In genomic region chr18:36307513-36307912, GRCh38 we compare ENCODE assay signal across 20 cellular contexts. TPM values are rescaled to one million over a fixed set of nuclear protein-coding genes. Genes with fewer than 3 reads are reported as not detected.
DNase-seq lines count a peak whose midpoint lies in the region; ATAC-seq, FAIRE-seq and TF ChIP-seq lines count a peak whose summit lies in the region.
"Had no signal": no experiment of that assay in that cellular context is flagged by ENCODE, and none has a peak within 500 bp of the region (broad histone marks: within the 10 kb centered on the region; RNA-seq: fewer than 3 reads in every experiment).

No MANE protein-coding gene starts in this region.

- no peaks in the 10 kb centered on the region for H3K36me3 Mint-ChIP-seq in activated CD8-positive, alpha-beta T cell treated with anti-CD3 and anti-CD28 coated beads for 36 hours (ENCODE audit: low read depth)
- H3K36me3 Mint-ChIP-seq: CD8-positive, alpha-beta T cell had no signal

- no peaks in the 10 kb centered on the region for H3K9me3 Mint-ChIP-seq in activated CD8-positive, alpha-beta T cell treated with anti-CD3 and anti-CD28 coated beads for 36 hours
- H3K9me3 Mint-ChIP-seq: CD8-positive, alpha-beta T cell; H9 had no signal

- POLR2A ChIA-PET in activated CD8-positive, alpha-beta T cell treated with anti-CD3 and anti-CD28 coated beads for 36 hours (lab: Charles Lee) = no interaction called here

- H3K27me3 Mint-ChIP-seq in activated CD8-positive, alpha-beta T cell treated with anti-CD3 and anti-CD28 coated beads for 36 hours = peaks cover 29% of the 10 kb centered on the region

- H3K4me1 ChIP-seq in RWPE2 (ENCODE audit: insufficient read depth, poor library complexity, severe bottlenecking) (peaks cover 51% of the 10 kb centered on the region), smooth muscle cell (ENCODE audit: low read depth) (peaks cover 16% of the 10 kb centered on the region)
- H3K4me1 ChIP-seq: BLaER1 treated with 17β-estradiol and CSF1 and Interleukin-3, amounts not matched to agents 10 nM and 100 nM; Peyer's patch had no signal

- H3K27ac Mint-ChIP-seq in activated CD8-positive, alpha-beta T cell treated with anti-CD3 and anti-CD28 coated beads for 36 hours = no peak overlapping the region
- H3K27ac Mint-ChIP-seq: CD8-positive, alpha-beta T cell; H9 had no signal

- intact Hi-C loops in activated CD8-positive, alpha-beta T cell treated with anti-CD3 and anti-CD28 coated beads for 36 hours (cut with micrococcal nuclease) = loop anchor here (10.0 kb wide), 1 partner anchor 267 kb away; no protein-coding TSS in a partner anchor

- peaks cover 8% of the 10 kb centered on the region for H3F3A ChIP-seq in smooth muscle cell (ENCODE audit: low read depth)

- H3K36me3 ChIP-seq in RWPE2 (ENCODE audit: low read depth) (no peaks in the 10 kb centered on the region), smooth muscle cell (ENCODE audit: low read depth) (no peaks in the 10 kb centered on the region)
- H3K36me3 ChIP-seq: BLaER1 treated with 17β-estradiol and CSF1 and Interleukin-3, amounts not matched to agents 10 nM and 100 nM; Peyer's patch had no signal

- FAIRE-seq in GM12891 (lab: Jason Lieb, UNC) = peak; percentile 40
- FAIRE-seq: A549, HepG2 had no signal

- H2AFZ ChIP-seq in smooth muscle cell (ENCODE audit: low read depth) = no peak overlapping the region

- H3K79me2 ChIP-seq in smooth muscle cell (ENCODE audit: low read depth) = peaks cover 46% of the 10 kb centered on the region

- no peak overlapping the region for H3K9ac ChIP-seq in smooth muscle cell (ENCODE audit: low read depth)
- H3K9ac ChIP-seq: BLaER1 treated with 17β-estradiol and CSF1 and Interleukin-3, amounts not matched to agents 10 nM and 100 nM; SK-N-SH had no signal

- H3K27ac ChIP-seq in RWPE2 (ENCODE audit: poor library complexity, severe bottlenecking) = peak overlapping the region; percentile 99
- H3K27ac ChIP-seq in smooth muscle cell (ENCODE audit: low read depth) = peak overlapping the region; percentile 9
- H3K27ac ChIP-seq: BLaER1 treated with 17β-estradiol and CSF1 and Interleukin-3, amounts not matched to agents 10 nM and 100 nM; Peyer's patch had no signal

- TF ChIP-seq POLR2A in GM12891 (IDR thresholded peaks at IDR 0.05; ENCODE audit: low read depth, low read length) = no peak

- DNase-seq in GM12891 (ENCODE audit: insufficient read length, low spot score) (no peak), RWPE2 (ENCODE audit: low spot score) (no peak), kidney glomerular epithelial cell (lab: John Stamatoyannopoulos, UW) (peak; percentile 8), smooth muscle cell (lab: John Stamatoyannopoulos, UW; ENCODE audit: unreplicated experiment) (no peak), medulla oblongata (ENCODE audit: extremely low spot score) (no peak), DMS79 (lab: John Stamatoyannopoulos, UW) (no peak)
- DNase-seq in activated CD8-positive, alpha-beta T cell treated with anti-CD3 and anti-CD28 coated beads for 36 hours = no peak
- DNase-seq: CD8-positive, alpha-beta T cell; H9; KG1; NCI-H1417 treated with DMSO at 0.1 percent for 48 hours; NCI-H1930; NCI-H345; NCI-H524 treated with DMSO at 0.1 percent for 48 hours; Peyer's patch; Right ventricle myocardium superior; SK-N-SH had no signal

- H3K4me3 ChIP-seq in RWPE2 (ENCODE audit: severe bottlenecking) (no peak overlapping the region), smooth muscle cell (no peak overlapping the region)
- H3K4me3 ChIP-seq: A549; BLaER1 treated with 17β-estradiol and CSF1 and Interleukin-3, amounts not matched to agents 10 nM and 100 nM; Peyer's patch had no signal

- TF ChIP-seq CTCF in RWPE2 (IDR thresholded peaks at IDR 0.05; ENCODE audit: poor library complexity, severe bottlenecking) (no peak), smooth muscle cell (IDR thresholded peaks at IDR 0.05; ENCODE audit: borderline replicate concordance, insufficient read depth, poor library complexity, severe bottlenecking) (no peak)
- no peak for TF ChIP-seq CTCF in activated CD8-positive, alpha-beta T cell treated with anti-CD3 and anti-CD28 coated beads for 36 hours (IDR thresholded peaks at IDR 0.05)

- H4K20me1 ChIP-seq in smooth muscle cell (ENCODE audit: low read depth) = no peaks in the 10 kb centered on the region
- H4K20me1 ChIP-seq: BLaER1 treated with 17β-estradiol and CSF1 and Interleukin-3, amounts not matched to agents 10 nM and 100 nM had no signal

- no peaks in the 10 kb centered on the region for H3K4me1 Mint-ChIP-seq in activated CD8-positive, alpha-beta T cell treated with anti-CD3 and anti-CD28 coated beads for 36 hours (ENCODE audit: low read depth)

- H3K9me3 ChIP-seq in RWPE2 (ENCODE audit: severe bottlenecking) (no peaks in the 10 kb centered on the region), smooth muscle cell (replicated peaks; ENCODE audit: low read depth) (no peaks in the 10 kb centered on the region)
- H3K9me3 ChIP-seq: A549; BLaER1 treated with 17β-estradiol and CSF1 and Interleukin-3, amounts not matched to agents 10 nM and 100 nM; Peyer's patch; SK-N-SH had no signal

- no peak overlapping the region for H3K4me3 Mint-ChIP-seq in activated CD8-positive, alpha-beta T cell treated with anti-CD3 and anti-CD28 coated beads for 36 hours
- H3K4me3 Mint-ChIP-seq: CD8-positive, alpha-beta T cell; H9 had no signal

- CTCF ChIA-PET in activated CD8-positive, alpha-beta T cell treated with anti-CD3 and anti-CD28 coated beads for 36 hours (lab: Charles Lee) = no interaction called here

- no peaks in the 10 kb centered on the region for H3K27me3 ChIP-seq in RWPE2 (ENCODE audit: insufficient read depth, poor library complexity, severe bottlenecking)
- H3K27me3 ChIP-seq in smooth muscle cell (ENCODE audit: low read depth) = no peaks in the 10 kb centered on the region
- H3K27me3 ChIP-seq: BLaER1 treated with 17β-estradiol and CSF1 and Interleukin-3, amounts not matched to agents 10 nM and 100 nM; Peyer's patch had no signal

- no peak for ATAC-seq in RWPE2 (ENCODE audit: low read depth)
- ATAC-seq in activated CD8-positive, alpha-beta T cell treated with anti-CD3 and anti-CD28 coated beads for 36 hours = no peak
- ATAC-seq: A549; CD8-positive, alpha-beta T cell; HepG2 had no signal

- no peak overlapping the region for H3K4me2 ChIP-seq in smooth muscle cell
- H3K4me2 ChIP-seq: A549; BLaER1 treated with 17β-estradiol and CSF1 and Interleukin-3, amounts not matched to agents 10 nM and 100 nM; SK-N-SH had no signal

TF ChIP-seq in GM12891, 5 proteins besides CTCF, POLR2A, EP300 and RAD21:
- TF ChIP-seq TAF1 (IDR thresholded peaks at IDR 0.05; ENCODE audit: low read depth, low read length) = no peak
- no peak for TF ChIP-seq POLR2AphosphoS5 (IDR thresholded peaks at IDR 0.05; ENCODE audit: low read depth, low read length)
- no peak for TF ChIP-seq SPI1 (IDR thresholded peaks at IDR 0.05; ENCODE audit: low read depth, low read length)
- no peak for TF ChIP-seq POU2F2 (IDR thresholded peaks at IDR 0.05; ENCODE audit: low read depth, low read length)
- TF ChIP-seq PAX5 (IDR thresholded peaks at IDR 0.05; ENCODE audit: insufficient read depth, low read length, severe bottlenecking) = no peak
TF ChIP-seq in GM12891: peak in this region for 0.

RNA-seq across cellular contexts. Expression of gene FHOD3, which starts 10.0 kb away (rescaled TPM):
- polyA plus RNA-seq in GM12891 (2012; ENCODE audit: low read depth, missing spikeins) = 6.6 TPM
- 19.4 and 21.8 TPM in 2 replicates for total RNA-seq in smooth muscle cell
- polyA plus RNA-seq in smooth muscle cell = 6.3 and 8.6 TPM in 2 replicates
- not detected for total RNA-seq in activated CD8-positive, alpha-beta T cell treated with anti-CD3 and anti-CD28 coated beads for 36 hours
- total RNA-seq: CD8-positive, alpha-beta T cell had no signal
- polyA plus RNA-seq: HepG2 had no signal

Comparison
In these comparisons a context has a peak if more than half of its experiments do, and no peak if none do; other contexts are left out.
1. RNA of gene FHOD3, which starts 10.0 kb away (total RNA-seq): 19.4 to 21.8 TPM in smooth muscle cell; not detected in activated CD8-positive, alpha-beta T cell treated with anti-CD3 and anti-CD28 coated beads for 36 hours; every median in the first group is over 10 times any median in the second.